ENCODE assay signal across 2 cellular contexts in genomic region chr6:38977101-38977500, GRCh38.
TF ChIP-seq lines count a peak whose summit lies in the region.

No MANE protein-coding gene starts in this region.

TF ChIP-seq in GM23338, 12 proteins besides CTCF, POLR2A, EP300 and RAD21 (continued from another document):
- no peak for TF ChIP-seq REST (IDR thresholded peaks at IDR 0.05; ENCODE audit: unreplicated experiment)
- no peak for TF ChIP-seq NANOG (IDR thresholded peaks at IDR 0.05; ENCODE audit: borderline replicate concordance)
- TF ChIP-seq ZNF462 (CRISPR knock-in tag; IDR thresholded peaks at IDR 0.05) = no peak
- TF ChIP-seq ZNF331 (CRISPR knock-in tag; IDR thresholded peaks at IDR 0.05; ENCODE audit: low read depth) = no peak
- no peak for TF ChIP-seq ZNF114 (CRISPR knock-in tag; IDR thresholded peaks at IDR 0.05)

TF ChIP-seq in WTC11, 78 proteins besides CTCF, POLR2A, EP300 and RAD21 (continued from another document):
- no peak for TF ChIP-seq ZNF512 (CRISPR knock-in tag; IDR thresholded peaks at IDR 0.05; ENCODE audit: borderline replicate concordance)
- TF ChIP-seq NFATC4 (CRISPR knock-in tag; IDR thresholded peaks at IDR 0.05) = no peak
- TF ChIP-seq PRRX2 (CRISPR knock-in tag; IDR thresholded peaks at IDR 0.05) = no peak
- TF ChIP-seq KAT7 (CRISPR knock-in tag; IDR thresholded peaks at IDR 0.05; ENCODE audit: borderline replicate concordance) = no peak
- TF ChIP-seq GRHL2 (CRISPR knock-in tag; IDR thresholded peaks at IDR 0.05; ENCODE audit: insufficient replicate concordance, severe bottlenecking) = no peak
- no peak for TF ChIP-seq ZNF263 (CRISPR knock-in tag; IDR thresholded peaks at IDR 0.05; ENCODE audit: low read depth)
- no peak for TF ChIP-seq ATF6 (CRISPR knock-in tag; IDR thresholded peaks at IDR 0.05)
- TF ChIP-seq ZNF232 (CRISPR knock-in tag; IDR thresholded peaks at IDR 0.05) = no peak
- no peak for TF ChIP-seq ZNF396 (CRISPR knock-in tag; IDR thresholded peaks at IDR 0.05; ENCODE audit: borderline replicate concordance)
- no peak for TF ChIP-seq AR (CRISPR knock-in tag; IDR thresholded peaks at IDR 0.05)
- no peak for TF ChIP-seq ELF4 (CRISPR knock-in tag; IDR thresholded peaks at IDR 0.05; ENCODE audit: low read depth)
- no peak for TF ChIP-seq ARID4B (CRISPR knock-in tag; IDR thresholded peaks at IDR 0.05; ENCODE audit: borderline replicate concordance)
- TF ChIP-seq IRF2 (CRISPR knock-in tag; IDR thresholded peaks at IDR 0.05; ENCODE audit: borderline replicate concordance, low read depth) = no peak
- TF ChIP-seq ZBTB43 (CRISPR knock-in tag; IDR thresholded peaks at IDR 0.05) = no peak
- TF ChIP-seq NR3C1 (CRISPR knock-in tag; conservative IDR thresholded peaks at IDR 0.05; ENCODE audit: low read depth) = no peak
- no peak for TF ChIP-seq MAX (CRISPR knock-in tag; IDR thresholded peaks at IDR 0.05)
- no peak for TF ChIP-seq ZNF416 (CRISPR knock-in tag; IDR thresholded peaks at IDR 0.05)
- TF ChIP-seq NR2C2 (CRISPR knock-in tag; IDR thresholded peaks at IDR 0.05) = no peak
TF ChIP-seq in WTC11: peak in this region for 0.
